In the genomic region with DNA sequence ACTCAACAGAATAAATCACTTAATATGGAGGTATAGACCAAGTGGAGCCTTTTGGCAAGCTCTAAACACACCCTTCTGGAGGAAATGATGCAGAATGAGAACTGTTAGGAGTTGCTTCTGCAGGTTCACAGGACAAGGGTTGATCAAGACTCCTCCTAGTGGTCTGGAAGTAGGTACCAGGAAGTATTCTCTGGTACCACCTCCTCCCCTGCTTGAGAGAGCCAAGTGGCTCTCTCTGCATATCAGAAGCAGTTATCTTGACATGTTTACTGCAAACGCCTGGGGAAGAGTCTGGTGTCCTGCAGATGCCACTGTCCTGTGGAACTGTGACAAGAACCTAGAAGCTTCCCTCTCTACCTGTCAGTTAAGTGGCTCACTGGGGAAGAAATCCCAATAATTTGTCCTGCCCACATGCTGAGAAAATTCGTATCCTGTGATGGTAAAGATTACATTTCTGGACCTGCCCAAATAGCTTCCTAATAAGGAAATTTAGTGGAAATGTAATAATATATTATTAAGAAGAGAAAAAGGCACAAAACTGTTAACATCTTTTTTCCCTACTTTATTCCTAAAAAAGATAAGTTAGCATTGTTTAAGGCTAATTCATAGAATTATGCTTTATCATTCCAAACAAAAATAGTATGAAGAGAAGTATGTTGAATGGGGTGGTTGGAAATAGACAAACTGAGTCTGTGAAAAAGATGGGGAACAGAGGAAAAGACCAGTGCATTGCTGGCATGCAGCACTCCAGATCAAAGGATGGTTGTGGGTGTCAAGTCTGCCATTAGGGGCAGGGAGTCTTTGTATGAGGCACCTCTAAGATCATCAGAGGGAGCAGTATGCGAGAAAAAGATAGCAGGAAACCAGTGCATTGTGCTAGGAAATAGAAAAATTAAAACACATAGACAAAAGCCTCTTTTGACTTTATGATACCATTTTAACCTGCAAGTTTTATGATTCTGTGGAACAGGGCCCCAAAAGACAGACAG, we compare ENCODE assay signal across 8 cellular contexts.
DNase-seq lines count a peak whose midpoint lies in the region; ATAC-seq and TF ChIP-seq lines count a peak whose summit lies in the region.

No MANE protein-coding gene starts in this region.

- no peaks in the 10 kb centered on the region for H3K27me3 ChIP-seq in prostate gland (replicated peaks; ENCODE audit: insufficient read depth)

- no peak overlapping the region for H3K27ac ChIP-seq in prostate gland

- ATAC-seq in GM19043 (IDR thresholded peaks at IDR 0.05; ENCODE audit: low read depth, unreplicated experiment), result peak; percentile 52
- ATAC-seq in HG03103 (IDR thresholded peaks at IDR 0.05; ENCODE audit: low read depth, unreplicated experiment), result peak; percentile 64

- no peak overlapping the region for H3K4me3 ChIP-seq in fibroblast of pulmonary artery (replicated peaks; ENCODE audit: low read depth, low read length)
- H3K4me3 ChIP-seq in prostate gland, result no peak overlapping the region

- TF ChIP-seq POLR2A in prostate gland (IDR thresholded peaks at IDR 0.05), result no peak

- WGBS in prostate gland, result 51% methylated on average over 3 of the region's 3 CpGs

- H3K4me1 ChIP-seq in prostate gland (replicated peaks), result no peaks in the 10 kb centered on the region

- no peaks in the 10 kb centered on the region for H3K9me3 ChIP-seq in prostate gland

- peak; percentile 62 for TF ChIP-seq CTCF in fibroblast of pulmonary artery (IDR thresholded peaks at IDR 0.05; ENCODE audit: low read length, missing control alignments)
- peak in 3 of 4 experiments; percentile 12 to 33 (median 29) for TF ChIP-seq CTCF in prostate gland (IDR thresholded peaks at IDR 0.05)

- H3K36me3 ChIP-seq in prostate gland, result no peaks in the 10 kb centered on the region

- peak; percentile 43 for DNase-seq in DMS114 treated with DMSO at 0.1 percent for 48 hours (lab: John Stamatoyannopoulos, UW; ENCODE audit: unreplicated experiment)
- peak; percentile 43 for DNase-seq in NCI-H345 (lab: John Stamatoyannopoulos, UW)
- peak; percentile 48 for DNase-seq in activated CD4-positive, alpha-beta T cell treated with anti-CD3 and anti-CD28 coated beads for 48 hours
- DNase-seq in fibroblast of pulmonary artery (ENCODE audit: low read depth), result peak; percentile 74
- no peak for DNase-seq in prostate gland (ENCODE audit: low spot score)
- no peak for DNase-seq in NCI-H510A (lab: John Stamatoyannopoulos, UW)

- intact Hi-C loops in prostate gland (cut with DNase I), result no loop called here

Comparison
In these comparisons a context has a peak if more than half of its experiments do, and no peak if none do; other contexts are left out.
1. DNase-seq: peak in DMS114 treated with DMSO at 0.1 percent for 48 hours (single experiment), NCI-H345 (single experiment), activated CD4-positive, alpha-beta T cell treated with anti-CD3 and anti-CD28 coated beads for 48 hours (single experiment) and fibroblast of pulmonary artery (single experiment); none in prostate gland (single experiment) and NCI-H510A (single experiment).